17 cellular contexts compared by ENCODE assay signal in genomic region chr16:14344292-14344691, GRCh38.
DNase-seq lines count a peak whose midpoint lies in the region; ATAC-seq, FAIRE-seq and TF ChIP-seq lines count a peak whose summit lies in the region.
"Had no signal": no experiment of that assay in that cellular context is flagged by ENCODE, and none has a peak within 500 bp of the region (broad histone marks: within the 10 kb centered on the region; RNA-seq: fewer than 3 reads in every experiment).

No MANE protein-coding gene starts in this region.

- H3K9me3 ChIP-seq in K562 (replicated peaks; ENCODE audit: control insufficient read depth, insufficient read depth, low read depth, low read length): 0 out of 2 replicates have a peak, but pooled peaks cover 4% of the 10 kb centered on the region
- H3K9me3 ChIP-seq: Peyer's patch had no signal

- H3K4me2 ChIP-seq in K562 (ENCODE audit: insufficient read depth, low read length): no peak overlapping the region

- intact Hi-C loops in K562 (cut with micrococcal nuclease): no loop called here
- intact Hi-C loops in posterior cingulate gyrus (cut with DNase I): no loop called here

- no peak for TF ChIP-seq EP300 in K562 (IDR thresholded peaks at IDR 0.05; ENCODE audit: low read length)

- TF ChIP-seq CTCF in K562 (IDR thresholded peaks at IDR 0.05 in 2 of 3, conservative IDR thresholded peaks at IDR 0.05 in 1 of 3; ENCODE audit: insufficient read depth in 2 of 3, low read depth in 1 of 3, low read length in 3 of 3): no peak

- H3K9ac ChIP-seq in K562 (ENCODE audit: insufficient read depth in 1 of 2, low read depth in 2 of 2, low read length in 2 of 2): no peak overlapping the region

- BruUV-seq in K562 (replicated peaks; lab: Mats Ljungman, UMichigan): no TSS peak

- WGBS in K562 (ENCODE audit: insufficient coverage, low coverage, missing lambda C conversion rate): 2% methylated on average over 5 of the region's 5 CpGs

- POLR2A ChIA-PET in K562 (lab: Yijun Ruan, JAX): no interaction called here

- no peaks in the 10 kb centered on the region for H3K9me1 ChIP-seq in K562 (ENCODE audit: control insufficient read depth, insufficient read depth, low read length)

- TF ChIP-seq POLR2A in K562 (conservative IDR thresholded peaks at IDR 0.05) (no peak), GM18505 (IDR thresholded peaks at IDR 0.05; ENCODE audit: borderline replicate concordance, extremely low read depth, insufficient read depth, insufficient read length) (no peak)

- no peak overlapping the region for H2AFZ ChIP-seq in K562 (ENCODE audit: low read depth, low read length)

- no peak for FAIRE-seq in K562 (lab: Jason Lieb, UNC)

- no peaks in the 10 kb centered on the region for H3K36me3 ChIP-seq in H7 (replicated peaks; ENCODE audit: control insufficient read depth, insufficient read depth, low read length)
- no peaks in the 10 kb centered on the region for H3K36me3 ChIP-seq in K562 (ENCODE audit: control insufficient read depth, insufficient read depth, low read length)
- H3K36me3 ChIP-seq: Peyer's patch had no signal

- H3K27ac ChIP-seq in K562 (ENCODE audit: extremely low read depth, low read depth, low read length): no peak overlapping the region
- H3K27ac ChIP-seq: Peyer's patch had no signal

- ATAC-seq in K562: peak; percentile 56; the same call in 2 of the 3 replicates
- ATAC-seq in GM21381 (IDR thresholded peaks at IDR 0.05; ENCODE audit: unreplicated experiment): no peak
- no peak for ATAC-seq in GM18505 (IDR thresholded peaks at IDR 0.05; ENCODE audit: unreplicated experiment)
- ATAC-seq: SK-N-SH treated with all-trans-retinoic acid at 6 μM for 48 hours had no signal

- H3K4me1 ChIP-seq in K562 (replicated peaks in 1 of 2; ENCODE audit: control insufficient read depth in 2 of 2, insufficient read depth in 2 of 2, low read length in 2 of 2): no peaks in the 10 kb centered on the region; a peak in 1 of 5 replicates
- H3K4me1 ChIP-seq: Peyer's patch had no signal

- TF ChIP-seq RAD21 in K562 (CRISPR knock-in tag; conservative IDR thresholded peaks at IDR 0.05 in 1 of 2, IDR thresholded peaks at IDR 0.05 in 1 of 2): no peak

- in situ Hi-C loops in K562 (cut with MboI): no loop called here

- 0 out of 2 replicates have a peak, but pooled peaks cover 3% of the 10 kb centered on the region for H4K20me1 ChIP-seq in K562 (replicated peaks; ENCODE audit: control insufficient read depth, insufficient read depth, low read length)

- CTCF ChIA-PET in K562 (lab: Yijun Ruan, JAX; ENCODE audit: low intra/inter-chr PET ratio): no interaction called here

- H3K27me3 ChIP-seq in H7 (ENCODE audit: control insufficient read depth, insufficient read depth, low read length) (no peaks in the 10 kb centered on the region), K562 (ENCODE audit: control insufficient read depth in 2 of 2, insufficient read depth in 2 of 2, low read length in 2 of 2) (peaks cover 6 to 31% of the 10 kb centered on the region in 2 experiments; a peak in 4 of 5 replicates)
- H3K27me3 ChIP-seq: Peyer's patch had no signal

- DNase-seq in H7: peak; percentile 57
- peak; percentile 81 for DNase-seq in NCI-H2171 (lab: John Stamatoyannopoulos, UW)
- DNase-seq in K562 (ENCODE audit: extremely low read depth in 1 of 4, low spot score in 3 of 4): peak; percentile 25 to 49 (median 32)
- DNase-seq in posterior cingulate gyrus: peak in 8 of 10 donors; percentile 14 to 91 (median 55)
- no peak for DNase-seq in NCI-H510A (lab: John Stamatoyannopoulos, UW)
- no peak for DNase-seq in effector CD8-positive, alpha-beta T cell (lab: John Stamatoyannopoulos, UW)
- DNase-seq: Calu3; CD4-positive, alpha-beta memory T cell; DMS79 treated with DMSO at 0.1 percent for 48 hours; GOT3; NCI-H187; Peyer's patch; Right ventricle myocardium superior; T-helper 1 cell had no signal

- H3K79me2 ChIP-seq in K562 (ENCODE audit: control insufficient read depth, insufficient read depth, low read length): no peaks in the 10 kb centered on the region

- no peak overlapping the region for H3K4me3 ChIP-seq in H7 (ENCODE audit: insufficient read depth, low read depth, low read length)
- H3K4me3 ChIP-seq in K562: no peak overlapping the region
- H3K4me3 ChIP-seq: Peyer's patch had no signal

TF ChIP-seq in K562, 482 proteins besides CTCF, POLR2A, EP300 and RAD21 (continues in another document):
- TF ChIP-seq RBM34 (IDR thresholded peaks at IDR 0.05; ENCODE audit: borderline replicate concordance, insufficient read depth, low read length): no peak
- TF ChIP-seq PKNOX1 (IDR thresholded peaks at IDR 0.05): peak; percentile 39
- no peak for TF ChIP-seq CHAMP1 (IDR thresholded peaks at IDR 0.05)
- no peak for TF ChIP-seq MCM2 (IDR thresholded peaks at IDR 0.05; ENCODE audit: low read depth)
- TF ChIP-seq ZNF717 (CRISPR knock-in tag; IDR thresholded peaks at IDR 0.05): no peak
- TF ChIP-seq ZNF639 (CRISPR knock-in tag; conservative IDR thresholded peaks at IDR 0.05 in 1 of 2, IDR thresholded peaks at IDR 0.05 in 1 of 2): no peak
- no peak for TF ChIP-seq TRIM25 (IDR thresholded peaks at IDR 0.05; ENCODE audit: borderline replicate concordance)
- TF ChIP-seq HDAC1 (IDR thresholded peaks at IDR 0.05): no peak
- no peak for TF ChIP-seq ZNF253 (CRISPR knock-in tag; conservative IDR thresholded peaks at IDR 0.05)
- TF ChIP-seq SOX6 (IDR thresholded peaks at IDR 0.05): no peak
- no peak for TF ChIP-seq ZNF274 (IDR thresholded peaks at IDR 0.05; ENCODE audit: borderline replicate concordance, low read depth, low read length)
- no peak for TF ChIP-seq SNIP1 (IDR thresholded peaks at IDR 0.05; ENCODE audit: low read depth)
- TF ChIP-seq TFAP4 (CRISPR knock-in tag; IDR thresholded peaks at IDR 0.05; ENCODE audit: borderline replicate concordance): peak; percentile 27; the same call in 1 of the 2 replicates
- TF ChIP-seq CBX3 (IDR thresholded peaks at IDR 0.05; ENCODE audit: borderline replicate concordance in 1 of 2, low read length in 2 of 2): no peak
- no peak for TF ChIP-seq BDP1 (IDR thresholded peaks at IDR 0.05; ENCODE audit: insufficient read depth, insufficient read length)
- no peak for TF ChIP-seq HNRNPH1 (optimal IDR thresholded peaks at IDR 0.05; ENCODE audit: low read depth, low read length)

Comparison
In these comparisons a context has a peak if more than half of its experiments do, and no peak if none do; other contexts are left out.
1. DNase-seq: peak in H7 (single experiment), NCI-H2171 (single experiment), K562 (4 of 4) and posterior cingulate gyrus (8 of 10); none in NCI-H510A (single experiment) and effector CD8-positive, alpha-beta T cell (single experiment).